ENCODE assay signal across 8 cellular contexts in genomic region chr14:67622675-67623074, GRCh38. TPM values are rescaled to one million over a fixed set of nuclear protein-coding genes. Genes with fewer than 3 reads are reported as not detected.
DNase-seq lines count a peak whose midpoint lies in the region; ATAC-seq and TF ChIP-seq lines count a peak whose summit lies in the region.

No MANE protein-coding gene starts in this region.

- H3K4me3 Mint-ChIP-seq in type B pancreatic cell (peak overlapping the region; percentile 57), CD14-positive monocyte (peak overlapping the region in 1 of 2 donors; percentile 1)
- no peak overlapping the region for H3K4me3 Mint-ChIP-seq in stimulated activated memory B cell treated with anti-CD40 and anti-IgM and Interleukin-4, amounts not matched to agents 10 μg/mL and 1 μg/mL and 100 μg/mL, for 72 hours

- intact Hi-C loops in CD14-positive monocyte (cut with micrococcal nuclease), result no loop called here

- H3K4me1 Mint-ChIP-seq in type B pancreatic cell (ENCODE audit: unreplicated experiment), result peaks cover 19% of the 10 kb centered on the region
- H3K4me1 Mint-ChIP-seq in CD14-positive monocyte, result peaks cover 24% of the 10 kb centered on the region
- peaks cover 25% of the 10 kb centered on the region for H3K4me1 Mint-ChIP-seq in stimulated activated memory B cell treated with anti-CD40 and anti-IgM and Interleukin-4, amounts not matched to agents 10 μg/mL and 1 μg/mL and 100 μg/mL, for 72 hours

- H3K27ac Mint-ChIP-seq in type B pancreatic cell (peak overlapping the region; percentile 44), CD14-positive monocyte (no peak overlapping the region)
- H3K27ac Mint-ChIP-seq in stimulated activated memory B cell treated with anti-CD40 and anti-IgM and Interleukin-4, amounts not matched to agents 10 μg/mL and 1 μg/mL and 100 μg/mL, for 72 hours, result no peak overlapping the region

- ATAC-seq in stimulated activated memory B cell treated with anti-CD40 and anti-IgM and Interleukin-4, amounts not matched to agents 10 μg/mL and 1 μg/mL and 100 μg/mL, for 72 hours, result no peak

- TF ChIP-seq CTCF in type B pancreatic cell (conservative IDR thresholded peaks at IDR 0.05), result no peak
- no peak for TF ChIP-seq CTCF in CD14-positive monocyte (IDR thresholded peaks at IDR 0.05)

- H3K36me3 Mint-ChIP-seq in type B pancreatic cell (peaks cover 9% of the 10 kb centered on the region), CD14-positive monocyte (no peaks in the 10 kb centered on the region)
- no peaks in the 10 kb centered on the region for H3K36me3 Mint-ChIP-seq in stimulated activated memory B cell treated with anti-CD40 and anti-IgM and Interleukin-4, amounts not matched to agents 10 μg/mL and 1 μg/mL and 100 μg/mL, for 72 hours

- H3K9me3 Mint-ChIP-seq in type B pancreatic cell (no peaks in the 10 kb centered on the region), CD14-positive monocyte (no peaks in the 10 kb centered on the region)
- H3K9me3 Mint-ChIP-seq in stimulated activated memory B cell treated with anti-CD40 and anti-IgM and Interleukin-4, amounts not matched to agents 10 μg/mL and 1 μg/mL and 100 μg/mL, for 72 hours, result no peaks in the 10 kb centered on the region

- DNase-seq in DMS79 treated with DMSO at 0.1 percent for 48 hours (lab: John Stamatoyannopoulos, UW), result peak; percentile 89
- peak; percentile 28 for DNase-seq in MV-4-11 (lab: John Stamatoyannopoulos, UW)
- peak; percentile 30 for DNase-seq in amniotic stem cell (lab: John Stamatoyannopoulos, UW)
- peak; percentile 89 for DNase-seq in islet precursor cell
- DNase-seq in type B pancreatic cell (ENCODE audit: extremely low spot score, unreplicated experiment), result no peak
- DNase-seq in CD14-positive monocyte (ENCODE audit: low spot score), result no peak
- DNase-seq in mesenteric fat pad (ENCODE audit: low spot score), result no peak

- H3K27me3 Mint-ChIP-seq in type B pancreatic cell, result no peaks in the 10 kb centered on the region
- peaks cover 11 to 27% (median 23%) of the 10 kb centered on the region in 3 donors for H3K27me3 Mint-ChIP-seq in CD14-positive monocyte (ENCODE audit: low read depth in 3 of 3)
- H3K27me3 Mint-ChIP-seq in stimulated activated memory B cell treated with anti-CD40 and anti-IgM and Interleukin-4, amounts not matched to agents 10 μg/mL and 1 μg/mL and 100 μg/mL, for 72 hours, result no peaks in the 10 kb centered on the region

RNA-seq across cellular contexts. Expression of gene ARG2, which starts 3.0 kb away (rescaled TPM):
- 11.5 and 18.2 TPM in 2 replicates for total RNA-seq in type B pancreatic cell (ENCODE audit: low replicate concordance)
- polyA plus RNA-seq in CD14-positive monocyte, result under 1 TPM; 0.33 to 0.46 TPM
- 6.6 TPM for total RNA-seq in mesenteric fat pad

RNA-seq across cellular contexts. Expression of gene PIGH, which starts 22.6 kb away (rescaled TPM):
- total RNA-seq in type B pancreatic cell (ENCODE audit: low replicate concordance) (19.0 and 20.3 TPM in 2 replicates), mesenteric fat pad (16.9 TPM)
- 10 to 100 TPM; 14.6 to 18.0 TPM for polyA plus RNA-seq in CD14-positive monocyte

RNA-seq across cellular contexts. Expression of gene VTI1B, which starts 51.8 kb away (rescaled TPM):
- total RNA-seq in type B pancreatic cell (ENCODE audit: low replicate concordance), result 92.0 and 93.3 TPM in 2 replicates
- polyA plus RNA-seq in CD14-positive monocyte, result 10 to 100 TPM; 84.5 to 84.7 TPM
- total RNA-seq in mesenteric fat pad, result 195 TPM

Comparison
In these comparisons a context has a peak if more than half of its experiments do, and no peak if none do; other contexts are left out.
1. DNase-seq: peak in DMS79 treated with DMSO at 0.1 percent for 48 hours (single experiment), MV-4-11 (single experiment), amniotic stem cell (single experiment) and islet precursor cell (single experiment); none in type B pancreatic cell (single experiment), CD14-positive monocyte (single experiment) and mesenteric fat pad (single experiment).